1 cellular context compared by ENCODE assay signal in genomic region chr1:165871311-165872067, GRCh38.
TF ChIP-seq lines count a peak whose summit lies in the region.

No MANE protein-coding gene starts in this region.

TF ChIP-seq in K562, 482 proteins besides CTCF, POLR2A, EP300 and RAD21 (continued from another document and continues in another):
- TF ChIP-seq, protein P1, sequence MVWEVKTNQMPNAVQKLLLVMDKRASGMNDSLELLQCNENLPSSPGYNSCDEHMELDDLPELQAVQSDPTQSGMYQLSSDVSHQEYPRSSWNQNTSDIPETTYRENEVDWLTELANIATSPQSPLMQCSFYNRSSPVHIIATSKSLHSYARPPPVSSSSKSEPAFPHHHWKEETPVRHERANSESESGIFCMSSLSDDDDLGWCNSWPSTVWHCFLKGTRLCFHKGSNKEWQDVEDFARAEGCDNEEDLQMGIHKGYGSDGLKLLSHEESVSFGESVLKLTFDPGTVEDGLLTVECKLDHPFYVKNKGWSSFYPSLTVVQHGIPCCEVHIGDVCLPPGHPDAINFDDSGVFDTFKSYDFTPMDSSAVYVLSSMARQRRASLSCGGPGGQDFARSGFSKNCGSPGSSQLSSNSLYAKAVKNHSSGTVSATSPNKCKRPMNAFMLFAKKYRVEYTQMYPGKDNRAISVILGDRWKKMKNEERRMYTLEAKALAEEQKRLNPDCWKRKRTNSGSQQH (CRISPR knock-in tag; IDR thresholded peaks at IDR 0.05) = no peak
- TF ChIP-seq PREB (CRISPR knock-in tag; IDR thresholded peaks at IDR 0.05) = no peak
- TF ChIP-seq ZNF224 (CRISPR knock-in tag; IDR thresholded peaks at IDR 0.05) = 0 out of 2 replicates have a peak, but pooled peaks have one; percentile 18
- no peak for TF ChIP-seq KLF16 (IDR thresholded peaks at IDR 0.05)
- TF ChIP-seq BCL6 (CRISPR knock-in tag; IDR thresholded peaks at IDR 0.05) = no peak
- TF ChIP-seq ELF2 (CRISPR knock-in tag; IDR thresholded peaks at IDR 0.05) = no peak
- no peak for TF ChIP-seq WHSC1 (IDR thresholded peaks at IDR 0.05; ENCODE audit: low read length)
- peak; percentile 45; the same call in 1 of the 2 replicates for TF ChIP-seq CC2D1A (IDR thresholded peaks at IDR 0.05)
- no peak for TF ChIP-seq HLTF (IDR thresholded peaks at IDR 0.05)
- TF ChIP-seq MXD1 (CRISPR knock-in tag; IDR thresholded peaks at IDR 0.05; ENCODE audit: borderline replicate concordance, poor library complexity, severe bottlenecking) = no peak
- TF ChIP-seq, protein P2, sequence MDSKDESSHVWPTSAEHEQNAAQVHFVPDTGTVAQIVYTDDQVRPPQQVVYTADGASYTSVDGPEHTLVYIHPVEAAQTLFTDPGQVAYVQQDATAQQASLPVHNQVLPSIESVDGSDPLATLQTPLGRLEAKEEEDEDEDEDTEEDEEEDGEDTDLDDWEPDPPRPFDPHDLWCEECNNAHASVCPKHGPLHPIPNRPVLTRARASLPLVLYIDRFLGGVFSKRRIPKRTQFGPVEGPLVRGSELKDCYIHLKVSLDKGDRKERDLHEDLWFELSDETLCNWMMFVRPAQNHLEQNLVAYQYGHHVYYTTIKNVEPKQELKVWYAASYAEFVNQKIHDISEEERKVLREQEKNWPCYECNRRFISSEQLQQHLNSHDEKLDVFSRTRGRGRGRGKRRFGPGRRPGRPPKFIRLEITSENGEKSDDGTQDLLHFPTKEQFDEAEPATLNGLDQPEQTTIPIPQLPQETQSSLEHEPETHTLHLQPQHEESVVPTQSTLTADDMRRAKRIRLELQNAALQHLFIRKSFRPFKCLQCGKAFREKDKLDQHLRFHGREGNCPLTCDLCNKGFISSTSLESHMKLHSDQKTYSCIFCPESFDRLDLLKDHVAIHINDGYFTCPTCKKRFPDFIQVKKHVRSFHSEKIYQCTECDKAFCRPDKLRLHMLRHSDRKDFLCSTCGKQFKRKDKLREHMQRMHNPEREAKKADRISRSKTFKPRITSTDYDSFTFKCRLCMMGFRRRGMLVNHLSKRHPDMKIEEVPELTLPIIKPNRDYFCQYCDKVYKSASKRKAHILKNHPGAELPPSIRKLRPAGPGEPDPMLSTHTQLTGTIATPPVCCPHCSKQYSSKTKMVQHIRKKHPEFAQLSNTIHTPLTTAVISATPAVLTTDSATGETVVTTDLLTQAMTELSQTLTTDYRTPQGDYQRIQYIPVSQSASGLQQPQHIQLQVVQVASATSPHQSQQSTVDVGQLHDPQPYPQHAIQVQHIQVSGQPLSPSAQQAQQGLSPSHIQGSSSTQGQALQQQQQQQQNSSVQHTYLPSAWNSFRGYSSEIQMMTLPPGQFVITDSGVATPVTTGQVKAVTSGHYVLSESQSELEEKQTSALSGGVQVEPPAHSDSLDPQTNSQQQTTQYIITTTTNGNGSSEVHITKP (IDR thresholded peaks at IDR 0.05; ENCODE audit: partially characterized antibody) = no peak
- TF ChIP-seq, protein P3, sequence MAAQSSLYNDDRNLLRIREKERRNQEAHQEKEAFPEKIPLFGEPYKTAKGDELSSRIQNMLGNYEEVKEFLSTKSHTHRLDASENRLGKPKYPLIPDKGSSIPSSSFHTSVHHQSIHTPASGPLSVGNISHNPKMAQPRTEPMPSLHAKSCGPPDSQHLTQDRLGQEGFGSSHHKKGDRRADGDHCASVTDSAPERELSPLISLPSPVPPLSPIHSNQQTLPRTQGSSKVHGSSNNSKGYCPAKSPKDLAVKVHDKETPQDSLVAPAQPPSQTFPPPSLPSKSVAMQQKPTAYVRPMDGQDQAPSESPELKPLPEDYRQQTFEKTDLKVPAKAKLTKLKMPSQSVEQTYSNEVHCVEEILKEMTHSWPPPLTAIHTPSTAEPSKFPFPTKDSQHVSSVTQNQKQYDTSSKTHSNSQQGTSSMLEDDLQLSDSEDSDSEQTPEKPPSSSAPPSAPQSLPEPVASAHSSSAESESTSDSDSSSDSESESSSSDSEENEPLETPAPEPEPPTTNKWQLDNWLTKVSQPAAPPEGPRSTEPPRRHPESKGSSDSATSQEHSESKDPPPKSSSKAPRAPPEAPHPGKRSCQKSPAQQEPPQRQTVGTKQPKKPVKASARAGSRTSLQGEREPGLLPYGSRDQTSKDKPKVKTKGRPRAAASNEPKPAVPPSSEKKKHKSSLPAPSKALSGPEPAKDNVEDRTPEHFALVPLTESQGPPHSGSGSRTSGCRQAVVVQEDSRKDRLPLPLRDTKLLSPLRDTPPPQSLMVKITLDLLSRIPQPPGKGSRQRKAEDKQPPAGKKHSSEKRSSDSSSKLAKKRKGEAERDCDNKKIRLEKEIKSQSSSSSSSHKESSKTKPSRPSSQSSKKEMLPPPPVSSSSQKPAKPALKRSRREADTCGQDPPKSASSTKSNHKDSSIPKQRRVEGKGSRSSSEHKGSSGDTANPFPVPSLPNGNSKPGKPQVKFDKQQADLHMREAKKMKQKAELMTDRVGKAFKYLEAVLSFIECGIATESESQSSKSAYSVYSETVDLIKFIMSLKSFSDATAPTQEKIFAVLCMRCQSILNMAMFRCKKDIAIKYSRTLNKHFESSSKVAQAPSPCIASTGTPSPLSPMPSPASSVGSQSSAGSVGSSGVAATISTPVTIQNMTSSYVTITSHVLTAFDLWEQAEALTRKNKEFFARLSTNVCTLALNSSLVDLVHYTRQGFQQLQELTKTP (IDR thresholded peaks at IDR 0.05; ENCODE audit: low read depth in 1 of 2, partially characterized antibody in 2 of 2) = no peak
- TF ChIP-seq COPS2 (conservative IDR thresholded peaks at IDR 0.05) = no peak
- TF ChIP-seq HCFC1 (IDR thresholded peaks at IDR 0.05; ENCODE audit: low read depth, low read length) = no peak
- TF ChIP-seq MEF2D (tag; conservative IDR thresholded peaks at IDR 0.05; ENCODE audit: low read depth) = no peak
- TF ChIP-seq ZNF644 (tag; IDR thresholded peaks at IDR 0.05; ENCODE audit: low read depth) = no peak
- TF ChIP-seq, protein P4, sequence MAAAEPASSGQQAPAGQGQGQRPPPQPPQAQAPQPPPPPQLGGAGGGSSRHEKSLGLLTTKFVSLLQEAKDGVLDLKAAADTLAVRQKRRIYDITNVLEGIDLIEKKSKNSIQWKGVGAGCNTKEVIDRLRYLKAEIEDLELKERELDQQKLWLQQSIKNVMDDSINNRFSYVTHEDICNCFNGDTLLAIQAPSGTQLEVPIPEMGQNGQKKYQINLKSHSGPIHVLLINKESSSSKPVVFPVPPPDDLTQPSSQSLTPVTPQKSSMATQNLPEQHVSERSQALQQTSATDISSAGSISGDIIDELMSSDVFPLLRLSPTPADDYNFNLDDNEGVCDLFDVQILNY (CRISPR knock-in tag; IDR thresholded peaks at IDR 0.05) = no peak
- no peak for TF ChIP-seq ZBTB7A (IDR thresholded peaks at IDR 0.05; ENCODE audit: borderline replicate concordance, control insufficient read depth, low read depth, low read length)
- TF ChIP-seq ZNF253 (CRISPR knock-in tag; conservative IDR thresholded peaks at IDR 0.05) = no peak
- TF ChIP-seq, protein P5, sequence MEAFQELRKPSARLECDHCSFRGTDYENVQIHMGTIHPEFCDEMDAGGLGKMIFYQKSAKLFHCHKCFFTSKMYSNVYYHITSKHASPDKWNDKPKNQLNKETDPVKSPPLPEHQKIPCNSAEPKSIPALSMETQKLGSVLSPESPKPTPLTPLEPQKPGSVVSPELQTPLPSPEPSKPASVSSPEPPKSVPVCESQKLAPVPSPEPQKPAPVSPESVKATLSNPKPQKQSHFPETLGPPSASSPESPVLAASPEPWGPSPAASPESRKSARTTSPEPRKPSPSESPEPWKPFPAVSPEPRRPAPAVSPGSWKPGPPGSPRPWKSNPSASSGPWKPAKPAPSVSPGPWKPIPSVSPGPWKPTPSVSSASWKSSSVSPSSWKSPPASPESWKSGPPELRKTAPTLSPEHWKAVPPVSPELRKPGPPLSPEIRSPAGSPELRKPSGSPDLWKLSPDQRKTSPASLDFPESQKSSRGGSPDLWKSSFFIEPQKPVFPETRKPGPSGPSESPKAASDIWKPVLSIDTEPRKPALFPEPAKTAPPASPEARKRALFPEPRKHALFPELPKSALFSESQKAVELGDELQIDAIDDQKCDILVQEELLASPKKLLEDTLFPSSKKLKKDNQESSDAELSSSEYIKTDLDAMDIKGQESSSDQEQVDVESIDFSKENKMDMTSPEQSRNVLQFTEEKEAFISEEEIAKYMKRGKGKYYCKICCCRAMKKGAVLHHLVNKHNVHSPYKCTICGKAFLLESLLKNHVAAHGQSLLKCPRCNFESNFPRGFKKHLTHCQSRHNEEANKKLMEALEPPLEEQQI (IDR thresholded peaks at IDR 0.05) = peak; percentile 73; the same call in 1 of the 2 replicates
- TF ChIP-seq ZBTB34 (CRISPR knock-in tag; IDR thresholded peaks at IDR 0.05) = no peak
- TF ChIP-seq, protein P6, sequence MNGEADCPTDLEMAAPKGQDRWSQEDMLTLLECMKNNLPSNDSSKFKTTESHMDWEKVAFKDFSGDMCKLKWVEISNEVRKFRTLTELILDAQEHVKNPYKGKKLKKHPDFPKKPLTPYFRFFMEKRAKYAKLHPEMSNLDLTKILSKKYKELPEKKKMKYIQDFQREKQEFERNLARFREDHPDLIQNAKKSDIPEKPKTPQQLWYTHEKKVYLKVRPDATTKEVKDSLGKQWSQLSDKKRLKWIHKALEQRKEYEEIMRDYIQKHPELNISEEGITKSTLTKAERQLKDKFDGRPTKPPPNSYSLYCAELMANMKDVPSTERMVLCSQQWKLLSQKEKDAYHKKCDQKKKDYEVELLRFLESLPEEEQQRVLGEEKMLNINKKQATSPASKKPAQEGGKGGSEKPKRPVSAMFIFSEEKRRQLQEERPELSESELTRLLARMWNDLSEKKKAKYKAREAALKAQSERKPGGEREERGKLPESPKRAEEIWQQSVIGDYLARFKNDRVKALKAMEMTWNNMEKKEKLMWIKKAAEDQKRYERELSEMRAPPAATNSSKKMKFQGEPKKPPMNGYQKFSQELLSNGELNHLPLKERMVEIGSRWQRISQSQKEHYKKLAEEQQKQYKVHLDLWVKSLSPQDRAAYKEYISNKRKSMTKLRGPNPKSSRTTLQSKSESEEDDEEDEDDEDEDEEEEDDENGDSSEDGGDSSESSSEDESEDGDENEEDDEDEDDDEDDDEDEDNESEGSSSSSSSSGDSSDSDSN (IDR thresholded peaks at IDR 0.05; ENCODE audit: borderline replicate concordance in 1 of 2, low read depth in 2 of 2, low read length in 2 of 2) = no peak
- TF ChIP-seq HNRNPH1 (optimal IDR thresholded peaks at IDR 0.05; ENCODE audit: low read depth, low read length) = no peak
- no peak for TF ChIP-seq MBD1 (CRISPR knock-in tag; IDR thresholded peaks at IDR 0.05)
- no peak for TF ChIP-seq RBM14 (IDR thresholded peaks at IDR 0.05; ENCODE audit: borderline replicate concordance, insufficient read depth, low read depth, low read length)
- no peak for TF ChIP-seq CBFA2T2 (conservative IDR thresholded peaks at IDR 0.05)
- no peak for TF ChIP-seq CEBPZ (IDR thresholded peaks at IDR 0.05; ENCODE audit: borderline replicate concordance, low read depth, low read length)
- TF ChIP-seq NONO (IDR thresholded peaks at IDR 0.05; ENCODE audit: low read depth in 2 of 2, low read length in 1 of 2) = no peak
- TF ChIP-seq ESRRA (IDR thresholded peaks at IDR 0.05; ENCODE audit: borderline replicate concordance, low read depth) = peak; percentile 68; the same call in 1 of the 2 replicates
